In genomic region chr11:123057604-123058305, GRCh38 we compare ENCODE assay signal across 11 cellular contexts. TPM values are rescaled to one million over a fixed set of nuclear protein-coding genes. Genes with fewer than 3 reads are reported as not detected.
DNase-seq lines count a peak whose midpoint lies in the region; ATAC-seq, FAIRE-seq and TF ChIP-seq lines count a peak whose summit lies in the region.
"Had no signal": no experiment of that assay in that cellular context is flagged by ENCODE, and none has a peak within 500 bp of the region (broad histone marks: within the 10 kb centered on the region; RNA-seq: fewer than 3 reads in every experiment).

No MANE protein-coding gene starts in this region.

- H3K4me2 ChIP-seq in endothelial cell of umbilical vein (ENCODE audit: insufficient read depth, low read length): peak overlapping the region; percentile 87

- H3K27me3 ChIP-seq in Panc1 (ENCODE audit: control insufficient read depth, insufficient read depth, low read length) (no peaks in the 10 kb centered on the region), endothelial cell of umbilical vein (ENCODE audit: control insufficient read depth in 2 of 2, insufficient read depth in 2 of 2, low read length in 2 of 2) (no peaks in the 10 kb centered on the region)

- peaks cover 50% of the 10 kb centered on the region for H3K79me2 ChIP-seq in endothelial cell of umbilical vein (ENCODE audit: control insufficient read depth, insufficient read depth, low read length)

- CTCF ChIA-PET in Panc1 (lab: Charles Lee): interaction anchor here (0.6 kb wide), 1 partner anchor 14 kb away, joined by 3 read pairs; no protein-coding TSS in a partner anchor
- CTCF ChIA-PET in endothelial cell of umbilical vein (lab: Charles Lee): interaction anchor here (0.7 to 1.7 kb wide), 7 partner anchors 24 to 204 kb away, joined by 3 to 7 read pairs (median 4); no protein-coding TSS in a partner anchor

- no peak overlapping the region for H2AFZ ChIP-seq in endothelial cell of umbilical vein (ENCODE audit: low read depth, low read length)

- H4K20me1 ChIP-seq in endothelial cell of umbilical vein (replicated peaks; ENCODE audit: control insufficient read depth, extremely low read depth, insufficient read depth, low read length): peaks cover 5% of the 10 kb centered on the region

- peaks cover 21% of the 10 kb centered on the region for H3K4me1 ChIP-seq in Panc1 (ENCODE audit: control insufficient read depth, insufficient read depth, low read length)
- H3K4me1 ChIP-seq in endothelial cell of umbilical vein (ENCODE audit: control insufficient read depth, extremely low read depth, insufficient read depth, low read length): peaks cover 13% of the 10 kb centered on the region

- peak overlapping the region; percentile 95 to 98 for H3K4me3 ChIP-seq in Panc1 (ENCODE audit: low read depth in 2 of 2, low read length in 2 of 2)
- H3K4me3 ChIP-seq in endothelial cell of umbilical vein (replicated peaks in 1 of 3; ENCODE audit: insufficient read depth in 1 of 3, low read depth in 1 of 3, low read length in 3 of 3): peak overlapping the region in 1 of 3 experiments; percentile 95

- no peak overlapping the region for H3K9ac ChIP-seq in endothelial cell of umbilical vein (replicated peaks; ENCODE audit: extremely low read depth, insufficient read depth, low read length)

- H3K4me3 Mint-ChIP-seq in activated T-cell treated with anti-CD3 and anti-CD28 coated beads, Interleukin-2, amount 50 U/mL, for 72 hours: peak overlapping the region; percentile 99
- peak overlapping the region; percentile 55 to 99 for H3K4me3 Mint-ChIP-seq in stimulated activated naive B cell treated with anti-CD40 and anti-IgM and Interleukin-4, amounts not matched to agents 10 μg/mL and 1 μg/mL and 100 μg/mL, for 72 hours

- TSS peak; percentile 70 for BruUV-seq in Panc1 (replicated peaks; lab: Mats Ljungman, UMichigan)
- BruUV-seq in endothelial cell of umbilical vein (replicated peaks; lab: Mats Ljungman, UMichigan): no TSS peak

- no peak for ATAC-seq in activated T-cell treated with anti-CD3 and anti-CD28 coated beads, Interleukin-2, amount 50 U/mL, for 72 hours (replicated peaks in 1 of 2)
- ATAC-seq in Panc1 (no peak), GM21360 (IDR thresholded peaks at IDR 0.05; ENCODE audit: unreplicated experiment) (no peak)
- no peak for ATAC-seq in stimulated activated naive B cell treated with anti-CD40 and anti-IgM and Interleukin-4, amounts not matched to agents 10 μg/mL and 1 μg/mL and 100 μg/mL, for 72 hours (replicated peaks)

- H3K27me3 Mint-ChIP-seq in activated T-cell treated with anti-CD3 and anti-CD28 coated beads, Interleukin-2, amount 50 U/mL, for 72 hours (ENCODE audit: low read depth): no peaks in the 10 kb centered on the region
- no peaks in the 10 kb centered on the region for H3K27me3 Mint-ChIP-seq in stimulated activated naive B cell treated with anti-CD40 and anti-IgM and Interleukin-4, amounts not matched to agents 10 μg/mL and 1 μg/mL and 100 μg/mL, for 72 hours

- in situ Hi-C loops in Panc1 (cut with HindIII; ENCODE audit: low pct_unique_long_range_greater_than_20kb, low sequenced_read_pairs): no loop called here

- peak overlapping the region; percentile 100 for H3K27ac Mint-ChIP-seq in activated T-cell treated with anti-CD3 and anti-CD28 coated beads, Interleukin-2, amount 50 U/mL, for 72 hours
- peak overlapping the region; percentile 71 for H3K27ac Mint-ChIP-seq in stimulated activated naive B cell treated with anti-CD40 and anti-IgM and Interleukin-4, amounts not matched to agents 10 μg/mL and 1 μg/mL and 100 μg/mL, for 72 hours

- DNase-seq in activated T-cell treated with anti-CD3 and anti-CD28 coated beads, Interleukin-2, amount 50 U/mL, for 72 hours: no peak
- no peak for DNase-seq in activated T-cell treated with anti-CD3 and anti-CD28 coated beads, Interleukin-2, amount 50 U/mL, for 1 hour
- no peak for DNase-seq in Panc1 (ENCODE audit: low read depth, low spot score)
- no peak for DNase-seq in endothelial cell of umbilical vein (ENCODE audit: low read depth, low spot score)
- DNase-seq in stimulated activated naive B cell treated with anti-CD40 and anti-IgM and Interleukin-4, amounts not matched to agents 10 μg/mL and 1 μg/mL and 100 μg/mL, for 72 hours: no peak
- no peak for DNase-seq in stimulated activated CD4-positive, alpha-beta T cell treated with anti-CD3 and anti-CD28 coated beads, Interleukin-4, amount 100 ng/mL, for 1 hour
- DNase-seq in Kasumi-1 (lab: John Stamatoyannopoulos, UW): no peak
- DNase-seq: NCI-H526 treated with DMSO at 0.1 percent for 48 hours, retina had no signal

- dilution Hi-C loops in endothelial cell of umbilical vein (cut with MboI; ENCODE audit: extremely low pct_ligation_motif_present, low sequenced_read_pairs): no loop called here

- H3K27ac ChIP-seq in Panc1 (ENCODE audit: low read length): peak overlapping the region; percentile 57
- no peak overlapping the region for H3K27ac ChIP-seq in endothelial cell of umbilical vein (ENCODE audit: insufficient read depth, low read depth, low read length)
- H3K27ac ChIP-seq: C4-2B had no signal

- TF ChIP-seq CTCF in Panc1 (IDR thresholded peaks at IDR 0.05) (no peak), endothelial cell of umbilical vein (IDR thresholded peaks at IDR 0.05; ENCODE audit: extremely low read depth in 1 of 2, insufficient read depth in 1 of 2, low read depth in 1 of 2, low read length in 2 of 2) (no peak)

- TF ChIP-seq POLR2A in endothelial cell of umbilical vein (IDR thresholded peaks at IDR 0.05; ENCODE audit: low read depth, low read length): no peak

- H3K9me1 ChIP-seq in endothelial cell of umbilical vein (replicated peaks; ENCODE audit: control insufficient read depth, extremely low read depth, insufficient read depth, low read length): no peaks in the 10 kb centered on the region

- H3K9me3 Mint-ChIP-seq in activated T-cell treated with anti-CD3 and anti-CD28 coated beads, Interleukin-2, amount 50 U/mL, for 72 hours: no peaks in the 10 kb centered on the region
- H3K9me3 Mint-ChIP-seq in stimulated activated naive B cell treated with anti-CD40 and anti-IgM and Interleukin-4, amounts not matched to agents 10 μg/mL and 1 μg/mL and 100 μg/mL, for 72 hours: no peaks in the 10 kb centered on the region

- POLR2A ChIA-PET in Panc1 (lab: Charles Lee) (interaction anchor here (0.6 kb wide), 1 partner anchor 410 kb away, joined by 7 read pairs; no protein-coding TSS in a partner anchor), endothelial cell of umbilical vein (lab: Charles Lee) (no interaction called here)

- H3K9me3 ChIP-seq in Panc1 (ENCODE audit: control insufficient read depth, insufficient read depth, low read depth, low read length): no peaks in the 10 kb centered on the region
- no peaks in the 10 kb centered on the region for H3K9me3 ChIP-seq in endothelial cell of umbilical vein (replicated peaks; ENCODE audit: control insufficient read depth, insufficient read depth, low read length)

- H3K36me3 ChIP-seq in Panc1 (ENCODE audit: control insufficient read depth, insufficient read depth, low read length) (peaks cover 54% of the 10 kb centered on the region), endothelial cell of umbilical vein (ENCODE audit: control insufficient read depth in 2 of 2, extremely low read depth in 1 of 2, insufficient read depth in 2 of 2, low read length in 2 of 2) (peaks cover 48 to 50% of the 10 kb centered on the region in 2 experiments)

- peaks cover 40 to 60% of the 10 kb centered on the region in 2 donors for H3K36me3 Mint-ChIP-seq in activated T-cell treated with anti-CD3 and anti-CD28 coated beads, Interleukin-2, amount 50 U/mL, for 72 hours (ENCODE audit: insufficient read depth in 2 of 2)
- peaks cover 55 to 73% of the 10 kb centered on the region in 2 donors for H3K36me3 Mint-ChIP-seq in stimulated activated naive B cell treated with anti-CD40 and anti-IgM and Interleukin-4, amounts not matched to agents 10 μg/mL and 1 μg/mL and 100 μg/mL, for 72 hours

- no peak for FAIRE-seq in endothelial cell of umbilical vein (lab: Jason Lieb, UNC)

- H3K4me1 Mint-ChIP-seq in activated T-cell treated with anti-CD3 and anti-CD28 coated beads, Interleukin-2, amount 50 U/mL, for 72 hours (ENCODE audit: low read depth): peaks cover 73% of the 10 kb centered on the region
- H3K4me1 Mint-ChIP-seq in stimulated activated naive B cell treated with anti-CD40 and anti-IgM and Interleukin-4, amounts not matched to agents 10 μg/mL and 1 μg/mL and 100 μg/mL, for 72 hours: peaks cover 23 to 69% of the 10 kb centered on the region in 2 donors

- intact Hi-C loops in Panc1 (cut with micrococcal nuclease; ENCODE audit: unreplicated experiment) (loop anchor here (10.0 kb wide), 1 partner anchor 193 kb away; no protein-coding TSS in a partner anchor), endothelial cell of umbilical vein (cut with micrococcal nuclease) (no loop called here)

TF ChIP-seq in endothelial cell of umbilical vein, 7 proteins besides CTCF, POLR2A, EP300 and RAD21:
- TF ChIP-seq GATA2 (IDR thresholded peaks at IDR 0.05; ENCODE audit: insufficient read depth, insufficient read length, low read depth, low read length): no peak
- TF ChIP-seq MYC (IDR thresholded peaks at IDR 0.05; ENCODE audit: low read depth, low read length): no peak
- no peak for TF ChIP-seq POLR2AphosphoS5 (IDR thresholded peaks at IDR 0.05; ENCODE audit: insufficient read depth, low read depth, low read length)
- TF ChIP-seq JUN (IDR thresholded peaks at IDR 0.05; ENCODE audit: borderline replicate concordance, insufficient read depth, insufficient read length, low read depth): no peak
- TF ChIP-seq EZH2 (IDR thresholded peaks at IDR 0.05; ENCODE audit: borderline replicate concordance, low read depth, low read length, severe bottlenecking): no peak
- TF ChIP-seq MAX (IDR thresholded peaks at IDR 0.05; ENCODE audit: insufficient read depth, insufficient read length): no peak
- TF ChIP-seq FOS (IDR thresholded peaks at IDR 0.05; ENCODE audit: borderline replicate concordance, insufficient read depth, low read length): no peak

RNA-seq across cellular contexts. Expression of gene HSPA8, which starts 4.2 kb away (rescaled TPM):
- total RNA-seq in activated T-cell treated with anti-CD3 and anti-CD28 coated beads, Interleukin-2, amount 50 U/mL, for 72 hours: 1,000 to 10,000 TPM; 1,108 to 1,228 TPM
- total RNA-seq in Panc1 (2021; ENCODE audit: unreplicated experiment) (1,755 TPM), endothelial cell of umbilical vein (1,573 and 1,728 TPM in 2 replicates)
- polyA plus RNA-seq in Panc1 (2012; ENCODE audit: insufficient read length): 990 TPM
- 1,383 and 1,403 TPM in 2 replicates for polyA plus RNA-seq in endothelial cell of umbilical vein
- polyA plus RNA-seq in endothelial cell of umbilical vein (2011; cell fraction: cytosol; rRNA removed): 1,786 and 2,092 TPM in 2 replicates
- 1,186 and 1,234 TPM in 2 replicates for polyA plus RNA-seq in endothelial cell of umbilical vein (2011; cell fraction: nucleus; rRNA removed)
- polyA plus RNA-seq in endothelial cell of umbilical vein (2012): 1,835 and 3,311 TPM in 2 replicates
- 2,807 and 3,163 TPM in 2 replicates for polyA minus RNA-seq in endothelial cell of umbilical vein
- polyA minus RNA-seq in endothelial cell of umbilical vein (2011; cell fraction: cytosol; rRNA and poly(A)+ RNA removed): 881 TPM
- 478 and 763 TPM in 2 replicates for polyA minus RNA-seq in endothelial cell of umbilical vein (2011; cell fraction: nucleus; rRNA and poly(A)+ RNA removed)
